Comparison of ENCODE assay signal across 11 cellular contexts in genomic region chr3:152192936-152193672, GRCh38.
DNase-seq lines count a peak whose midpoint lies in the region; ATAC-seq and TF ChIP-seq lines count a peak whose summit lies in the region.
"Had no signal": no experiment of that assay in that cellular context is flagged by ENCODE, and none has a peak within 500 bp of the region (broad histone marks: within the 10 kb centered on the region; RNA-seq: fewer than 3 reads in every experiment).

No MANE protein-coding gene starts in this region.

- H4K8ac ChIP-seq in mesendoderm (ENCODE audit: low read depth, low read length) = no peak overlapping the region

- no peaks in the 10 kb centered on the region for H3K79me2 ChIP-seq in mesendoderm (ENCODE audit: control insufficient read depth, insufficient read depth, low read length)
- no peaks in the 10 kb centered on the region for H3K79me2 ChIP-seq in mammary epithelial cell (ENCODE audit: insufficient read depth, low read length)

- H3K27ac ChIP-seq in rectal smooth muscle tissue (ENCODE audit: low read depth, low read length) = peak overlapping the region; percentile 25
- no peak overlapping the region for H3K27ac ChIP-seq in mesendoderm (ENCODE audit: low read depth, low read length)
- H3K27ac ChIP-seq in mammary epithelial cell (ENCODE audit: insufficient read depth, low read depth, low read length) = no peak overlapping the region
- H3K27ac ChIP-seq: WERI-Rb-1 had no signal

- in situ Hi-C loops in mammary epithelial cell (cut with MboI; ENCODE audit: low sequenced_read_pairs in 2 of 2) = no loop called here

- H3K9ac ChIP-seq in rectal smooth muscle tissue (ENCODE audit: low read length) (no peak overlapping the region), mesendoderm (ENCODE audit: low read length) (no peak overlapping the region), mammary epithelial cell (ENCODE audit: insufficient read depth, low read length) (no peak overlapping the region)

- CTCF ChIA-PET in mammary epithelial cell (lab: Charles Lee; ENCODE audit: low non-redundant PET) = no interaction called here

- H3K4me3 ChIP-seq in rectal smooth muscle tissue (ENCODE audit: low read length) = no peak overlapping the region
- H3K4me3 ChIP-seq in mesendoderm (ENCODE audit: low read length) = no peak overlapping the region
- H3K4me3 ChIP-seq in mammary epithelial cell (replicated peaks in 1 of 3; ENCODE audit: insufficient read depth in 1 of 3, low read depth in 2 of 3, low read length in 3 of 3) = no peak overlapping the region

- no peak overlapping the region for H2AFZ ChIP-seq in mammary epithelial cell (ENCODE audit: low read depth, low read length)

- no peak overlapping the region for H2AK5ac ChIP-seq in mesendoderm (ENCODE audit: low read length)

- H2BK15ac ChIP-seq in mesendoderm (replicated peaks; ENCODE audit: low read depth) = no peak overlapping the region

- H2BK120ac ChIP-seq in mesendoderm (ENCODE audit: low read depth, low read length) = no peak overlapping the region

- no peaks in the 10 kb centered on the region for H3K27me3 ChIP-seq in rectal smooth muscle tissue (ENCODE audit: control insufficient read depth, insufficient read depth, low read length)
- H3K27me3 ChIP-seq in mesendoderm (ENCODE audit: insufficient read depth, low read length, poor library complexity) = no peaks in the 10 kb centered on the region
- no peaks in the 10 kb centered on the region for H3K27me3 ChIP-seq in mammary epithelial cell (ENCODE audit: insufficient read depth, low read length)
- H3K27me3 ChIP-seq: heart left ventricle had no signal

- no peaks in the 10 kb centered on the region for H3K36me3 ChIP-seq in rectal smooth muscle tissue (ENCODE audit: control insufficient read depth, insufficient read depth, low read length)
- H3K36me3 ChIP-seq in mesendoderm (ENCODE audit: control insufficient read depth, insufficient read depth, low read length) = no peaks in the 10 kb centered on the region
- peaks cover 2% of the 10 kb centered on the region for H3K36me3 ChIP-seq in mammary epithelial cell (ENCODE audit: insufficient read depth, low read length)
- H3K36me3 ChIP-seq: heart left ventricle, WERI-Rb-1 had no signal

- BruUV-seq in mammary epithelial cell (replicated peaks; lab: Mats Ljungman, UMichigan) = no TSS peak

- no peaks in the 10 kb centered on the region for H4K20me1 ChIP-seq in mammary epithelial cell (ENCODE audit: insufficient read depth, low read length)

- dilution Hi-C loops in mammary epithelial cell (cut with HindIII; ENCODE audit: low sequenced_read_pairs) = no loop called here

- H3K4me1 ChIP-seq in rectal smooth muscle tissue (ENCODE audit: control insufficient read depth, insufficient read depth, low read length) (peaks cover 10% of the 10 kb centered on the region), mesendoderm (ENCODE audit: control insufficient read depth, low read depth, low read length) (no peaks in the 10 kb centered on the region), mammary epithelial cell (ENCODE audit: insufficient read depth, low read length) (no peaks in the 10 kb centered on the region)

- no peak overlapping the region for H3K4ac ChIP-seq in mesendoderm (ENCODE audit: low read depth, low read length)

- ATAC-seq in GM18868 (IDR thresholded peaks at IDR 0.05; ENCODE audit: unreplicated experiment) (peak; percentile 10), HG03520 (IDR thresholded peaks at IDR 0.05; ENCODE audit: unreplicated experiment) (peak; percentile 1), GM18511 (IDR thresholded peaks at IDR 0.05; ENCODE audit: unreplicated experiment) (no peak)
- ATAC-seq: heart left ventricle had no signal

- intact Hi-C loops in mammary epithelial cell (cut with micrococcal nuclease) = no loop called here

- no peak overlapping the region for H4K5ac ChIP-seq in mesendoderm (ENCODE audit: low read length)

- DNase-seq in amniotic epithelial cell (ENCODE audit: low read depth) = peak; percentile 61
- no peak for DNase-seq in mesendoderm
- DNase-seq in mammary epithelial cell = no peak
- no peak for DNase-seq in NCI-H1417 treated with DMSO at 0.1 percent for 48 hours (lab: John Stamatoyannopoulos, UW)
- DNase-seq: heart left ventricle, NCI-H524 treated with DMSO at 0.1 percent for 48 hours, WERI-Rb-1 had no signal

- 100% methylated on average over 2 of the region's 5 CpGs for WGBS in mesendoderm (ENCODE audit: extremely low coverage, insufficient coverage, low lambda C conversion rate)
- WGBS in mammary epithelial cell (ENCODE audit: low coverage, missing lambda C conversion rate) = 69% methylated on average over 5 of the region's 5 CpGs

- no peaks in the 10 kb centered on the region for H3K79me1 ChIP-seq in mesendoderm (ENCODE audit: low read length)

- no peak overlapping the region for H3K23ac ChIP-seq in mesendoderm (ENCODE audit: low read length)

- H3K9me3 ChIP-seq in mammary epithelial cell (replicated peaks; ENCODE audit: insufficient read depth, low read length) = no peaks in the 10 kb centered on the region

- no peak overlapping the region for H2BK5ac ChIP-seq in mesendoderm (ENCODE audit: low read length)

- H3K4me2 ChIP-seq in mesendoderm (ENCODE audit: low read length) (no peak overlapping the region), mammary epithelial cell (ENCODE audit: insufficient read depth, low read depth, low read length) (no peak overlapping the region)

- no peak overlapping the region for H3K56ac ChIP-seq in mesendoderm (ENCODE audit: low read length)

- no peak for TF ChIP-seq CTCF in mammary epithelial cell (conservative IDR thresholded peaks at IDR 0.05 in 1 of 2, IDR thresholded peaks at IDR 0.05 in 1 of 2; ENCODE audit: extremely low read depth in 1 of 2, insufficient read depth in 1 of 2, low read depth in 1 of 2, low read length in 2 of 2)

- no peak overlapping the region for H3K18ac ChIP-seq in mesendoderm (ENCODE audit: low read length)
